Comparison of ENCODE assay signal across 18 cellular contexts in the genomic region with DNA sequence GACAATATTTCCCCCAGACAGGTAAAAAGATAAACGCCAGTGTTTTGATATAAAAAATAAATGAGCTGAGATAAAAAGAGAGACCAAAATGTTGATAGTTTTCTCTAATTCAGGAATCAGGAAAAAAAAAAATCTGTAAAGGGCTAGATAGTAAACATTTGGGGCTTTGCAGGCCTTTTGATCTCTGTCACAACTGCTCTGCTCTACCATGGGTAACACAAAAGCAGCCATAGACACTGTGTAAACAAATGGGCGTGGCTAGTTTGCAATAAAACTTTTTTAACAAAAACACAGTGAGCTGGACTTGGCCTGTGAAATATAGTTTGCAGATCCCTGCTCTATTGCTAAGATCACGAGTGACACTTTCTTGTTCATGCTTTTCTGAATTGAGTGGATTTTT.
DNase-seq lines count a peak whose midpoint lies in the region; ATAC-seq and TF ChIP-seq lines count a peak whose summit lies in the region.
"Had no signal": no experiment of that assay in that cellular context is flagged by ENCODE, and none has a peak within 500 bp of the region (broad histone marks: within the 10 kb centered on the region; RNA-seq: fewer than 3 reads in every experiment).

No MANE protein-coding gene starts in this region.

- in situ Hi-C loops in SK-MEL-5 (cut with HindIII; ENCODE audit: low pct_unique_long_range_greater_than_20kb, low sequenced_read_pairs), result no loop called here

- no peak overlapping the region for H3K27ac Mint-ChIP-seq in neural progenitor cell

- no peak overlapping the region for H3K4me3 Mint-ChIP-seq in neural progenitor cell

- no peak overlapping the region for H3K4me2 ChIP-seq in neural progenitor cell

- no peak for TF ChIP-seq CTCF in neural progenitor cell (IDR thresholded peaks at IDR 0.05)

- no peaks in the 10 kb centered on the region for H3K9me3 ChIP-seq in neural progenitor cell (ENCODE audit: low read depth)
- no peaks in the 10 kb centered on the region for H3K9me3 ChIP-seq in effector memory CD4-positive, alpha-beta T cell (ENCODE audit: control insufficient read depth, low read length)
- H3K9me3 ChIP-seq: gastrocnemius medialis had no signal

- H3K36me3 Mint-ChIP-seq in neural progenitor cell, result no peaks in the 10 kb centered on the region

- intact Hi-C loops in left ventricle myocardium superior (cut with micrococcal nuclease), result no loop called here

- H3K4me1 Mint-ChIP-seq in neural progenitor cell, result no peaks in the 10 kb centered on the region

- no peak overlapping the region for H3K4me3 ChIP-seq in neural progenitor cell
- H3K4me3 ChIP-seq in effector memory CD4-positive, alpha-beta T cell (ENCODE audit: insufficient read depth, low read depth, low read length, poor library complexity, severe bottlenecking), result no peak overlapping the region
- H3K4me3 ChIP-seq: breast epithelium, gastrocnemius medialis, SK-N-MC, tibial artery had no signal

- peaks cover 3% of the 10 kb centered on the region for H3K27me3 Mint-ChIP-seq in neural progenitor cell (ENCODE audit: insufficient read depth, low read depth)

- no peak overlapping the region for H3K27ac ChIP-seq in neural progenitor cell
- H3K27ac ChIP-seq in effector memory CD4-positive, alpha-beta T cell (ENCODE audit: insufficient read depth, low read length, poor library complexity, severe bottlenecking), result no peak overlapping the region
- H3K27ac ChIP-seq: breast epithelium, gastrocnemius medialis, SK-N-MC, tibial artery had no signal

- DNase-seq in EH (ENCODE audit: low read depth) (peak; percentile 30), NCI-H1092 treated with DMSO at 0.1 percent for 48 hours (lab: John Stamatoyannopoulos, UW) (peak; percentile 14), SK-MEL-5 (ENCODE audit: low read depth, low spot score) (peak; percentile 34), neural progenitor cell (ENCODE audit: low spot score) (peak; percentile 11), mesenteric fat pad (ENCODE audit: low spot score) (no peak), NCI-H446 treated with DMSO at 0.1 percent for 48 hours (lab: John Stamatoyannopoulos, UW) (no peak), left ventricle myocardium superior (no peak)
- no peak for DNase-seq in effector memory CD4-positive, alpha-beta T cell
- DNase-seq: activated naive CD4-positive, alpha-beta T cell treated with Interleukin-2 at 50 U/mL for 16 hours; DMS79; gastrocnemius medialis; NCI-H1436 treated with DMSO at 0.1 percent for 48 hours; NK-92 treated with Interleukin-12 subunit alpha and Interleukin-12 subunit beta, amount 100 ng/mL, for 24 hours; stimulated activated CD4-positive, alpha-beta T cell treated with anti-CD3 and anti-CD28 coated beads, Interleukin-1b, Interleukin-23, amount 100 ng/mL, for 48 hours; stimulated activated CD8-positive, alpha-beta memory T cell treated with anti-CD3 and anti-CD28 coated beads, Interleukin-4, amount 100 ng/mL, for 48 hours; tibial artery had no signal

- ATAC-seq in left ventricle myocardium superior, result no peak
- ATAC-seq: gastrocnemius medialis had no signal

- H4K20me1 ChIP-seq in neural progenitor cell (ENCODE audit: low read depth), result no peaks in the 10 kb centered on the region

- H3K4me1 ChIP-seq in neural progenitor cell, result no peaks in the 10 kb centered on the region
- H3K4me1 ChIP-seq in effector memory CD4-positive, alpha-beta T cell (ENCODE audit: control insufficient read depth, insufficient read depth, low read length, poor library complexity, severe bottlenecking), result no peaks in the 10 kb centered on the region
- H3K4me1 ChIP-seq: breast epithelium, gastrocnemius medialis, tibial artery had no signal

- H3K9ac ChIP-seq in neural progenitor cell, result no peak overlapping the region

- H3F3A ChIP-seq in neural progenitor cell (ENCODE audit: low read depth), result no peaks in the 10 kb centered on the region

- peaks cover 2% of the 10 kb centered on the region for H3K9me3 Mint-ChIP-seq in neural progenitor cell

- H2AFZ ChIP-seq in neural progenitor cell (replicated peaks), result no peak overlapping the region

- no peaks in the 10 kb centered on the region for H3K27me3 ChIP-seq in neural progenitor cell
- H3K27me3 ChIP-seq in effector memory CD4-positive, alpha-beta T cell (replicated peaks; ENCODE audit: control insufficient read depth, insufficient read depth, low read length, poor library complexity, severe bottlenecking), result no peaks in the 10 kb centered on the region
- H3K27me3 ChIP-seq: breast epithelium, gastrocnemius medialis, tibial artery had no signal

- H3K79me2 ChIP-seq in neural progenitor cell (ENCODE audit: low read depth), result no peaks in the 10 kb centered on the region

- H3K36me3 ChIP-seq in neural progenitor cell, result no peaks in the 10 kb centered on the region
- no peaks in the 10 kb centered on the region for H3K36me3 ChIP-seq in effector memory CD4-positive, alpha-beta T cell (ENCODE audit: control insufficient read depth, insufficient read depth, low read length)
- H3K36me3 ChIP-seq: breast epithelium, gastrocnemius medialis, tibial artery had no signal

Comparison
In these comparisons a context has a peak if more than half of its experiments do, and no peak if none do; other contexts are left out.
1. DNase-seq: peak in EH (single experiment), NCI-H1092 treated with DMSO at 0.1 percent for 48 hours (single experiment), SK-MEL-5 (single experiment) and neural progenitor cell (single experiment); none in mesenteric fat pad (single experiment), NCI-H446 treated with DMSO at 0.1 percent for 48 hours (single experiment), left ventricle myocardium superior (single experiment) and effector memory CD4-positive, alpha-beta T cell (0 of 3).